ENCODE assay signal across 24 cellular contexts in the genomic region with DNA sequence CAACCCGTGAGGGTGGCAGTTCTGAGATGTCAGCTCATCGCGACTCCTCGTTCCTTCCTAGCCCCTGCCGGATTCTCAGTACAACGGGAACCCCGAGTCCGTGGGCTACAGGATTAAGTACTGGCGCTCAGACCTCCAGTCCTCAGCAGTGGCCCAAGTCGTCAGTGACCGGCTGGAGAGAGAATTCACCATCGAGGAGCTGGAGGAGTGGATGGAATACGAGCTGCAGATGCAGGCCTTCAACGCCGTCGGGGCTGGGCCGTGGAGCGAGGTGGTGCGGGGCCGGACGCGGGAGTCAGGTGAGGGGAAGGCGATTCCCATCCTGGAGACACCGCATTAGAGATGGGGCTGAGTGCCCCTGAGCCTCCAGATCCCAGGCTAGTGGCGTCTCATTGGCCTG.
"Had no signal": no experiment of that assay in that cellular context is flagged by ENCODE, and none has a peak within 500 bp of the region (broad histone marks: within the 10 kb centered on the region; RNA-seq: fewer than 3 reads in every experiment).

No MANE protein-coding gene starts in this region.

- H3K36me3 ChIP-seq: left lung, neutrophil, ovary, prostate gland, suprapubic skin had no signal

- DNase-seq: hippocampal formation; kidney; left colon; left lung; mesendoderm; midbrain; naive thymus-derived CD8-positive, alpha-beta T cell; occipital lobe; ovary; retina; right cardiac atrium; small intestine; stimulated activated CD4-positive, alpha-beta T cell treated with anti-CD3 and anti-CD28 coated beads, Interleukin-15, amount 100 ng/mL, for 24 hours; stimulated activated CD4-positive, alpha-beta T cell treated with anti-CD3 and anti-CD28 coated beads, Interleukin-2, amount 100 ng/mL, for 24 hours; stimulated activated CD4-positive, alpha-beta T cell treated with anti-CD3 and anti-CD28 coated beads, Interleukin-4, amount 100 ng/mL, for 1 hour; stimulated activated naive CD4-positive, alpha-beta T cell had no signal

- ATAC-seq: left colon; left lung; naive thymus-derived CD8-positive, alpha-beta T cell; right cardiac atrium; sciatic nerve had no signal

- FAIRE-seq: kidney, small intestine had no signal

- H3K27me3 ChIP-seq: left lung, neutrophil, ovary, suprapubic skin, tibial artery, vagina had no signal

- H3K4me3 ChIP-seq: left lung, lung, ovary, prostate gland, suprapubic skin, thoracic aorta, tibial artery, vagina had no signal

- H3K9me3 ChIP-seq: neutrophil, ovary, prostate gland, suprapubic skin, thoracic aorta, tibial artery, vagina had no signal

- H3K4me1 ChIP-seq: left lung, prostate gland, suprapubic skin, tibial artery, vagina had no signal

- H3K27ac ChIP-seq: left lung, neutrophil, ovary, prostate gland, suprapubic skin, thoracic aorta, tibial artery, vagina had no signal
